Comparison of ENCODE assay signal across 15 cellular contexts in the genomic region with DNA sequence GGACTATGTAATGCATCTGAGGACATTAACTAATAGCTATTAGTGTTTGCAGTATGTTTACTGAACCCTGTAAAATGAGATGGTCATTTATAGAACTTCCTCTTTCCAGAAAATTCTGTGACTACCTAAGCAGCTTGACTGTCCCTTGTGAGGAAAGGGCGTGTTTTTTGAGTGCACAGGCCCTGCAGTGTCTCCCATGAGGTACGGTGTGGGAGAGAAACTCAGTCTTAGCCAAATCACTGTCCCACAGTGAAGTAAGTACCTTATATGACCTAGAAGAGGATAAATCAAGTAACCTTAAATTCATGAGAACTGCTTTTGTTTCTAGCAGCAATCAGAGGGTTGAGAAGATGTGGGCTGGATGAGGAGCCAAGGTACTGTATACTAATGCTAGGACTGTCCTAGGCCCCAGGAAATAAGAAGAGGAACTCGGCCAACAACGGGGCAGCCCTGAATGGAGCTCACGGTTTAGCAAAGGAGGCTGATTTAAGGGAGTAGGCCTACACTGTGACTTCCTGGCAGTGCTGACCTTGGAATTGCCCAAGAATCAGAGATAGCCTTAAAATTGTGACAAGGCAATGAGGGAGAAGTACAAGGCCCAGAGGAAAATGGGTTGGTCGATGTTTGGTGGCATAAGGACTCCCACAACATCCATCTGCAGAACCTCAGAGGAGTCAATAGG.
DNase-seq lines count a peak whose midpoint lies in the region; TF ChIP-seq lines count a peak whose summit lies in the region.
"Had no signal": no experiment of that assay in that cellular context is flagged by ENCODE, and none has a peak within 500 bp of the region (broad histone marks: within the 10 kb centered on the region; RNA-seq: fewer than 3 reads in every experiment).

No MANE protein-coding gene starts in this region.

- H3K4me1 Mint-ChIP-seq in nephron = peaks cover 6% of the 10 kb centered on the region

- H3K9me3 Mint-ChIP-seq in nephron = no peaks in the 10 kb centered on the region

- no peak for TF ChIP-seq POLR2A in esophagus muscularis mucosa (IDR thresholded peaks at IDR 0.05; ENCODE audit: low read depth)

- no peaks in the 10 kb centered on the region for H3K27me3 Mint-ChIP-seq in nephron (ENCODE audit: low read depth)

- no peak overlapping the region for H3K27ac ChIP-seq in esophagus muscularis mucosa (replicated peaks in 1 of 4)
- H3K27ac ChIP-seq: BLaER1 treated with 17β-estradiol and CSF1 and Interleukin-3, amounts not matched to agents 10 nM and 100 nM had no signal

- no peaks in the 10 kb centered on the region for H3K9me3 ChIP-seq in esophagus muscularis mucosa
- H3K9me3 ChIP-seq: BLaER1 treated with 17β-estradiol and CSF1 and Interleukin-3, amounts not matched to agents 10 nM and 100 nM had no signal

- TF ChIP-seq EP300 in esophagus muscularis mucosa (IDR thresholded peaks at IDR 0.05) = no peak

- no peak overlapping the region for H3K4me3 Mint-ChIP-seq in nephron

- peaks cover 0 to 10% (median 2%) of the 10 kb centered on the region in 4 donors for H3K4me1 ChIP-seq in esophagus muscularis mucosa

- 68% methylated on average over 6 of the region's 6 CpGs for WGBS in esophagus muscularis mucosa

- intact Hi-C loops in esophagus muscularis mucosa (cut with DNase I) = no loop called here

- peak; percentile 2 to 16 for DNase-seq in AML-193 (lab: John Stamatoyannopoulos, UW)
- peak; percentile 8 for DNase-seq in NOMO-1 treated with dmso at 0.1 percent for 144 hours (lab: John Stamatoyannopoulos, UW; ENCODE audit: unreplicated experiment)
- DNase-seq in esophagus muscularis mucosa (ENCODE audit: extremely low spot score) = peak; percentile 64
- no peak for DNase-seq in NCI-H345 treated with DMSO at 0.1 percent for 48 hours (lab: John Stamatoyannopoulos, UW; ENCODE audit: unreplicated experiment)
- no peak for DNase-seq in activated gamma-delta T cell treated with Interleukin-2 at 50 U/mL for 16 hours
- no peak for DNase-seq in cerebellum (ENCODE audit: low spot score)
- DNase-seq: DND-41, GDM1, H7, NCI-H1930, NCI-H446 treated with DMSO at 0.1 percent for 48 hours, NCI-H774 had no signal

- no peaks in the 10 kb centered on the region for H3K36me3 Mint-ChIP-seq in nephron (ENCODE audit: low read depth)

- H3K27ac Mint-ChIP-seq in nephron = peak overlapping the region; percentile 34 to 57 (median 55)

- TF ChIP-seq CTCF in esophagus muscularis mucosa (IDR thresholded peaks at IDR 0.05) = no peak
- no peak for TF ChIP-seq CTCF in nephron (IDR thresholded peaks at IDR 0.05; ENCODE audit: unreplicated experiment in 3 of 3)

- no peaks in the 10 kb centered on the region for H3K27me3 ChIP-seq in esophagus muscularis mucosa
- H3K27me3 ChIP-seq: BLaER1 treated with 17β-estradiol and CSF1 and Interleukin-3, amounts not matched to agents 10 nM and 100 nM had no signal

- no peak overlapping the region for H3K4me3 ChIP-seq in esophagus muscularis mucosa
- H3K4me3 ChIP-seq: BLaER1 treated with 17β-estradiol and CSF1 and Interleukin-3, amounts not matched to agents 10 nM and 100 nM; GM12878 had no signal

- H3K36me3 ChIP-seq in esophagus muscularis mucosa = no peaks in the 10 kb centered on the region
- H3K36me3 ChIP-seq: BLaER1 treated with 17β-estradiol and CSF1 and Interleukin-3, amounts not matched to agents 10 nM and 100 nM had no signal

Comparison
In these comparisons a context has a peak if more than half of its experiments do, and no peak if none do; other contexts are left out.
1. DNase-seq: peak in AML-193 (2 of 2), NOMO-1 treated with dmso at 0.1 percent for 144 hours (single experiment) and esophagus muscularis mucosa (single experiment); none in NCI-H345 treated with DMSO at 0.1 percent for 48 hours (single experiment), activated gamma-delta T cell treated with Interleukin-2 at 50 U/mL for 16 hours (single experiment) and cerebellum (single experiment).